Comparison of ENCODE assay signal across 8 cellular contexts in genomic region chr2:9782197-9782719, GRCh38.
DNase-seq lines count a peak whose midpoint lies in the region; ATAC-seq and TF ChIP-seq lines count a peak whose summit lies in the region.

No MANE protein-coding gene starts in this region.

- DNase-seq in NCI-H2196 (lab: John Stamatoyannopoulos, UW; ENCODE audit: unreplicated experiment) (peak; percentile 45), foreskin keratinocyte (peak; percentile 71 to 87), NCI-H128 (lab: John Stamatoyannopoulos, UW; ENCODE audit: unreplicated experiment) (no peak), HCEC 1CT (no peak), RPMI8226 (no peak), UCSD-AML1 (lab: John Stamatoyannopoulos, UW; ENCODE audit: unreplicated experiment) (no peak)
- peak; percentile 77 for DNase-seq in activated CD8-positive, alpha-beta memory T cell treated with anti-CD3 and anti-CD28 coated beads for 24 hours
- peak; percentile 21 to 38 for DNase-seq in stimulated activated CD8-positive, alpha-beta memory T cell treated with anti-CD3 and anti-CD28 coated beads, Interleukin-4, amount 100 ng/mL, for 4 hours (ENCODE audit: low read depth in 2 of 2, low spot score in 1 of 2)

- H3K27ac ChIP-seq in foreskin keratinocyte: peak overlapping the region; percentile 79

- ATAC-seq in foreskin keratinocyte: peak; percentile 82

- TF ChIP-seq CTCF in foreskin keratinocyte (conservative IDR thresholded peaks at IDR 0.05): peak; percentile 53

- H3K4me1 ChIP-seq in foreskin keratinocyte: peaks cover 17% of the 10 kb centered on the region

- no peaks in the 10 kb centered on the region for H3K27me3 ChIP-seq in foreskin keratinocyte

Comparison
In these comparisons a context has a peak if more than half of its experiments do, and no peak if none do; other contexts are left out.
1. DNase-seq: peak in NCI-H2196 (single experiment), activated CD8-positive, alpha-beta memory T cell treated with anti-CD3 and anti-CD28 coated beads for 24 hours (single experiment), foreskin keratinocyte (2 of 2) and stimulated activated CD8-positive, alpha-beta memory T cell treated with anti-CD3 and anti-CD28 coated beads, Interleukin-4, amount 100 ng/mL, for 4 hours (2 of 2); none in NCI-H128 (single experiment), HCEC 1CT (single experiment), RPMI8226 (single experiment) and UCSD-AML1 (single experiment).